ENCODE assay signal across 24 cellular contexts in the genomic region with DNA sequence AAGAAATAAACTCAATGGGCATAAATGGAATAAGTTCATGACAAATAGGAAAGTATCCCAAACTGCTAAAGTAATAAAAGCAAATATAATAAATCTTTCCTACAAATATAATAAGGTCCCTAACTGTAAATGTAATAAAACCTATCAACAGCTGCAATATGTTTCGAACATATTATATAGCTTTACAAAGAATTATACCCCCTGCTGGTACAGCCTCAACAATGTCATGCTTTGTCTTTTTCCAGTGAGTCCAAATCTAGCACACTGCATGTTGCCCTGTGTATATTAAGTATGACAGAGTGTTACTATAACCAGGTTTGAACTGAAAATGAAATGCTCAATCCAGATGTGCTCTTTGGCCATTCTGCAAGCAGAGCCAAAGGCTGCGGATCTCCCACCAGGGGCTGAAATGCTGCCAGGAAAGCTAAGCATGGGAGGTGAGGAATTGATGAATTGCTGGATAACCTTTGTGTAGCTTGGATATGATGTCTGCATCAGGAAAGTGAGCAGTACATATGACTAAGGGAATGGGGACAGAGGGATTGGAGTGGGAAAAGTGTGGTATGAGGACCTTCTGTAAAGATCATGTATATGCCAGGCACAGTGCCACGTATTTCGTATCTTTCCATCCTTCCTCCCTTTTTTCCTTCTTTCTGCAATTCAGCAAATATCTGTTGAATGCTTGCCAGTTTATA.
"Had no signal": no experiment of that assay in that cellular context is flagged by ENCODE, and none has a peak within 500 bp of the region (broad histone marks: within the 10 kb centered on the region; RNA-seq: fewer than 3 reads in every experiment).

No MANE protein-coding gene starts in this region.

- H3K27ac ChIP-seq: epithelial cell of prostate, parathyroid adenoma, right atrium auricular region, suprapubic skin, tibial artery, WERI-Rb-1 had no signal

- H3K79me2 ChIP-seq: parathyroid adenoma had no signal

- ATAC-seq: activated CD4-positive, CD25-positive, alpha-beta regulatory T cell treated with anti-CD3 and anti-CD28 coated beads, Interleukin-2, amount 50 U/mL, for 24 hours had no signal

- H2AFZ ChIP-seq: parathyroid adenoma had no signal

- H3K4me3 ChIP-seq: right atrium auricular region, suprapubic skin, tibial artery had no signal

- H3K27me3 ChIP-seq: right atrium auricular region, suprapubic skin, tibial artery had no signal

- H3K9me3 ChIP-seq: right atrium auricular region, suprapubic skin, tibial artery had no signal

- DNase-seq: activated CD4-positive, alpha-beta T cell treated with anti-CD3 and anti-CD28 coated beads for 48 hours; activated CD4-positive, alpha-beta T cell treated with anti-CD3 and anti-CD28 coated beads, Interleukin-2, amount 50 U/mL, for 48 hours; activated CD8-positive, alpha-beta memory T cell treated with anti-CD3 and anti-CD28 coated beads, Interleukin-2, amount 50 U/mL, for 4 hours; activated gamma-delta T cell treated with Interleukin-2 at 50 U/mL for 16 hours; activated naive CD4-positive, alpha-beta T cell treated with anti-CD3 and anti-CD28 coated beads, Interleukin-2, amount 50 U/mL, for 16 hours; activated T-cell treated with anti-CD3 and anti-CD28 coated beads, Interleukin-2, amount 50 U/mL, for 1 hour; amniotic stem cell; caudate nucleus; dermis blood vessel endothelial cell; effector CD8-positive, alpha-beta T cell; mammary epithelial cell; naive B cell; occipital lobe; stimulated activated CD4-positive, alpha-beta T cell treated with anti-CD3 and anti-CD28 coated beads, Interleukin-15, amount 100 ng/mL, for 24 hours; stimulated activated CD4-positive, alpha-beta T cell treated with anti-CD3 and anti-CD28 coated beads, Interleukin-2, amount 100 ng/mL, for 24 hours; stimulated activated naive CD4-positive, alpha-beta T cell; T-helper 9 cell; tibial artery; WERI-Rb-1 had no signal

- H3K4me1 ChIP-seq: parathyroid adenoma, right atrium auricular region, suprapubic skin, tibial artery had no signal

- H3K36me3 ChIP-seq: right atrium auricular region, suprapubic skin, tibial artery, WERI-Rb-1 had no signal
